Comparison of ENCODE assay signal across 12 cellular contexts in genomic region chr22:38802671-38803121, GRCh38. TPM values are rescaled to one million over a fixed set of nuclear protein-coding genes. Genes with fewer than 3 reads are reported as not detected.
DNase-seq lines count a peak whose midpoint lies in the region; ATAC-seq, FAIRE-seq and TF ChIP-seq lines count a peak whose summit lies in the region.
"Had no signal": no experiment of that assay in that cellular context is flagged by ENCODE, and none has a peak within 500 bp of the region (broad histone marks: within the 10 kb centered on the region; RNA-seq: fewer than 3 reads in every experiment).

No MANE protein-coding gene starts in this region.

- WGBS in transverse colon (ENCODE audit: low coverage in 1 of 2), 2 donors: 0 to 26% methylated on average over 1 to 10 of the region's 10 CpGs

- H3K4me3 ChIP-seq in astrocyte (ENCODE audit: insufficient read depth, low read depth, low read length): no peak overlapping the region
- peak overlapping the region; percentile 56 for H3K4me3 ChIP-seq in iPS-18a (ENCODE audit: low read length)
- no peak overlapping the region for H3K4me3 ChIP-seq in transverse colon
- H3K4me3 ChIP-seq: cardiac muscle cell, spleen had no signal

- TF ChIP-seq POLR2A in transverse colon (IDR thresholded peaks at IDR 0.05): no peak

- peaks cover 11% of the 10 kb centered on the region for H3K27me3 ChIP-seq in astrocyte (ENCODE audit: insufficient read depth, low read length)
- peaks cover 10% of the 10 kb centered on the region for H3K27me3 ChIP-seq in iPS-18a (ENCODE audit: control insufficient read depth, insufficient read depth, low read length)
- peaks cover 4% of the 10 kb centered on the region for H3K27me3 ChIP-seq in transverse colon

- H3K4me1 Mint-ChIP-seq in astrocyte (ENCODE audit: low read depth, unreplicated experiment): no peaks in the 10 kb centered on the region

- peak overlapping the region; percentile 45 for H2AFZ ChIP-seq in astrocyte (ENCODE audit: low read depth, low read length)

- H3K4me2 ChIP-seq in astrocyte (ENCODE audit: low read length): peak overlapping the region; percentile 57

- H3K27ac Mint-ChIP-seq in astrocyte (ENCODE audit: unreplicated experiment): no peak overlapping the region

- no peak for ATAC-seq in HG02763 (IDR thresholded peaks at IDR 0.05; ENCODE audit: unreplicated experiment)

- H3K9me3 Mint-ChIP-seq in astrocyte (ENCODE audit: unreplicated experiment): peaks cover 4% of the 10 kb centered on the region

- no peaks in the 10 kb centered on the region for H3K36me3 ChIP-seq in astrocyte (ENCODE audit: insufficient read depth, low read length)
- H3K36me3 ChIP-seq in iPS-18a (ENCODE audit: control insufficient read depth, low read depth, low read length): no peaks in the 10 kb centered on the region
- no peaks in the 10 kb centered on the region for H3K36me3 ChIP-seq in transverse colon
- H3K36me3 ChIP-seq: cardiac muscle cell, spleen had no signal

- no peak overlapping the region for H3K4me3 Mint-ChIP-seq in astrocyte (ENCODE audit: unreplicated experiment)

- FAIRE-seq in astrocyte (lab: Jason Lieb, UNC): peak; percentile 55
- FAIRE-seq: A204.1 had no signal

- H3K4me1 ChIP-seq in astrocyte (ENCODE audit: insufficient read depth, low read length) (peaks cover 4% of the 10 kb centered on the region), iPS-18a (ENCODE audit: control insufficient read depth, low read depth, low read length) (no peaks in the 10 kb centered on the region), transverse colon (peaks cover 0 to 3% (median 1%) of the 10 kb centered on the region in 4 donors)
- H3K4me1 ChIP-seq: spleen had no signal

- H3K9me3 ChIP-seq in astrocyte (ENCODE audit: insufficient read depth, low read depth, low read length): no peaks in the 10 kb centered on the region
- no peaks in the 10 kb centered on the region for H3K9me3 ChIP-seq in iPS-18a (ENCODE audit: control insufficient read depth, low read depth, low read length)
- no peaks in the 10 kb centered on the region for H3K9me3 ChIP-seq in transverse colon

- no peaks in the 10 kb centered on the region for H4K20me1 ChIP-seq in astrocyte (ENCODE audit: insufficient read depth, low read length)

- no peaks in the 10 kb centered on the region for H3K36me3 Mint-ChIP-seq in astrocyte (ENCODE audit: low read depth, unreplicated experiment)

- H3K9ac ChIP-seq in astrocyte (ENCODE audit: low read length) (no peak overlapping the region), iPS-18a (ENCODE audit: low read length) (no peak overlapping the region)

- no peaks in the 10 kb centered on the region for H3K79me2 ChIP-seq in astrocyte (ENCODE audit: insufficient read depth, low read length)

- no peak for TF ChIP-seq CTCF in astrocyte (IDR thresholded peaks at IDR 0.05; ENCODE audit: insufficient read depth, low read depth, low read length)
- no peak for TF ChIP-seq CTCF in transverse colon (IDR thresholded peaks at IDR 0.05)

- peaks cover 24% of the 10 kb centered on the region for H3K27me3 Mint-ChIP-seq in astrocyte (ENCODE audit: low read depth, unreplicated experiment)

- no peak for TF ChIP-seq EP300 in transverse colon (IDR thresholded peaks at IDR 0.05; ENCODE audit: low read depth)

- peak; percentile 16 for DNase-seq in DMS153 (lab: John Stamatoyannopoulos, UW)
- DNase-seq in DMS153 treated with DMSO at 0.1 percent for 48 hours (lab: John Stamatoyannopoulos, UW; ENCODE audit: unreplicated experiment): no peak
- DNase-seq in astrocyte (ENCODE audit: low read depth): peak; percentile 88
- DNase-seq in transverse colon: peak; percentile 33
- DNase-seq in activated effector memory CD4-positive, alpha-beta T cell treated with Interleukin-2 at 50 U/mL for 16 hours: no peak
- no peak for DNase-seq in activated CD8-positive, alpha-beta memory T cell treated with anti-CD3 and anti-CD28 coated beads, Interleukin-2, amount 50 U/mL, for 48 hours
- DNase-seq: SHP77 treated with DMSO at 0.1 percent for 48 hours, spleen had no signal

- intact Hi-C loops in transverse colon (cut with DNase I; ENCODE audit: low total_unique reads): no loop called here

- in situ Hi-C loops in transverse colon (cut with MboI; ENCODE audit: low pct_ligation_motif_present in 1 of 4, low pct_unique_long_range_greater_than_20kb in 1 of 4, low sequenced_read_pairs in 3 of 4): no loop called here

- H3K27ac ChIP-seq in astrocyte (ENCODE audit: low read depth, low read length) (no peak overlapping the region), iPS-18a (ENCODE audit: low read length) (no peak overlapping the region), transverse colon (no peak overlapping the region)
- H3K27ac ChIP-seq: cardiac muscle cell, spleen had no signal

RNA-seq across cellular contexts. Expression of gene DNAL4, which starts 8.8 kb away (rescaled TPM):
- 12.8 and 12.9 TPM in 2 replicates for total RNA-seq in astrocyte
- 10 to 100 TPM; 13.8 to 39.0 (median 19.3) TPM for total RNA-seq in transverse colon

RNA-seq across cellular contexts. Expression of gene NPTXR, which starts 41.1 kb away (rescaled TPM):
- total RNA-seq in astrocyte (5.1 and 5.4 TPM in 2 replicates), transverse colon (10 to 100 TPM in 1 of 4 donors, 1 to 10 TPM in 2, under 1 TPM in 1; 0.75 to 27.9 (median 1.8) TPM)

RNA-seq across cellular contexts. Expression of gene SUN2, which starts 46.9 kb away (rescaled TPM):
- total RNA-seq in astrocyte (46.5 and 51.0 TPM in 2 replicates), transverse colon (100 to 1,000 TPM; 168 to 523 (median 216) TPM)

Comparison
In these comparisons a context has a peak if more than half of its experiments do, and no peak if none do; other contexts are left out.
1. DNase-seq: peak in DMS153 (single experiment), astrocyte (single experiment) and transverse colon (single experiment); none in DMS153 treated with DMSO at 0.1 percent for 48 hours (single experiment), activated effector memory CD4-positive, alpha-beta T cell treated with Interleukin-2 at 50 U/mL for 16 hours (single experiment) and activated CD8-positive, alpha-beta memory T cell treated with anti-CD3 and anti-CD28 coated beads, Interleukin-2, amount 50 U/mL, for 48 hours (single experiment).